ENCODE assay signal across 22 cellular contexts in the genomic region with DNA sequence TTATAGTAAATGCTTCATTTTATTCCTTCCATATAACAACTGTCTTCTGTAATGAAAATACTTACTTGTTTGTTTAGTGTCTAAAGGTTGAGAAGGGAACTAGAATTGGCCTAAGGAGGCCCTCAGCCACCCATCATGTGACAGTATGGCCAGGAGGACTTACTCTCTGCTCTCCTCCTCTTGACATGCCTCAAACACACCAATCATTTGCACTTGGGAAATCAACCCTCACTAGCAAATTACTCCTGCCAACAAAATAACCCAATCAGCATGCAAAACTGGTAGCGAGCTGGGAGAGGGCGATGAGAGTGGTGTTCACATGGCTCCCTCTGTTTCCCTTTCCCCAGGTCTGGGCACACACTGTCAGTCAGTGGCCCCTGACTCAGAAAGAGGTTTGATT. TPM values are rescaled to one million over a fixed set of nuclear protein-coding genes. Genes with fewer than 3 reads are reported as not detected.
DNase-seq lines count a peak whose midpoint lies in the region; ATAC-seq and TF ChIP-seq lines count a peak whose summit lies in the region.
"Had no signal": no experiment of that assay in that cellular context is flagged by ENCODE, and none has a peak within 500 bp of the region (broad histone marks: within the 10 kb centered on the region; RNA-seq: fewer than 3 reads in every experiment).

No MANE protein-coding gene starts in this region.

- H3K4me3 ChIP-seq in ascending aorta (no peak overlapping the region), sigmoid colon (no peak overlapping the region), GM23338 (no peak overlapping the region)
- H3K4me3 ChIP-seq: A549 had no signal

- H2AFZ ChIP-seq in GM23338 = no peak overlapping the region

- DNase-seq in ascending aorta (ENCODE audit: low spot score in 2 of 2) = no peak
- peak; percentile 41 for DNase-seq in medulla oblongata (ENCODE audit: extremely low spot score)
- DNase-seq in sigmoid colon = no peak
- no peak for DNase-seq in progenitor cell of endocrine pancreas (ENCODE audit: low spot score, unreplicated experiment)
- no peak for DNase-seq in GM23338 (ENCODE audit: low spot score)
- no peak for DNase-seq in ACHN
- DNase-seq in CD1c-positive myeloid dendritic cell (ENCODE audit: extremely low spot score) = no peak
- DNase-seq: CD4-positive, alpha-beta T cell; COR-L47; DMS79; GOT3; MV-4-11; NCI-H1105 treated with DMSO at 0.1 percent for 48 hours; NCI-H1694; NCI-H2081; NCI-H2171; NCI-H526 treated with DMSO at 0.1 percent for 48 hours; Right ventricle myocardium superior; SK-N-SH had no signal

- H3K27me3 Mint-ChIP-seq in progenitor cell of endocrine pancreas (no peaks in the 10 kb centered on the region), GM23338 (ENCODE audit: insufficient read depth, low read depth, poor library complexity) (no peaks in the 10 kb centered on the region)
- H3K27me3 Mint-ChIP-seq: CD4-positive, alpha-beta T cell; IgD-negative memory B cell had no signal

- H3F3A ChIP-seq in GM23338 (replicated peaks; ENCODE audit: low read depth) = no peaks in the 10 kb centered on the region

- H3K4me2 ChIP-seq in GM23338 = no peak overlapping the region
- H3K4me2 ChIP-seq: A549, SK-N-SH had no signal

- TF ChIP-seq POLR2A in sigmoid colon (IDR thresholded peaks at IDR 0.05) = no peak

- H3K4me3 Mint-ChIP-seq in progenitor cell of endocrine pancreas (ENCODE audit: low read depth) = no peak overlapping the region
- H3K4me3 Mint-ChIP-seq in GM23338 = no peak overlapping the region
- H3K4me3 Mint-ChIP-seq: CD4-positive, alpha-beta T cell; IgD-negative memory B cell had no signal

- H3K27ac ChIP-seq in ascending aorta (peak overlapping the region; percentile 67 to 81), sigmoid colon (peak overlapping the region; percentile 28 to 81 (median 73)), GM23338 (ENCODE audit: low read depth) (no peak overlapping the region)
- H3K27ac ChIP-seq: A549 had no signal

- no peaks in the 10 kb centered on the region for H3K9me3 Mint-ChIP-seq in progenitor cell of endocrine pancreas (ENCODE audit: low read depth)
- no peaks in the 10 kb centered on the region for H3K9me3 Mint-ChIP-seq in GM23338
- H3K9me3 Mint-ChIP-seq: CD4-positive, alpha-beta T cell; IgD-negative memory B cell had no signal

- H3K36me3 ChIP-seq in ascending aorta (no peaks in the 10 kb centered on the region), sigmoid colon (no peaks in the 10 kb centered on the region), GM23338 (ENCODE audit: insufficient read depth) (no peaks in the 10 kb centered on the region)

- H3K9me3 ChIP-seq in ascending aorta = no peaks in the 10 kb centered on the region
- H3K9me3 ChIP-seq in sigmoid colon = no peaks in the 10 kb centered on the region
- H3K9me3 ChIP-seq: A549, SK-N-SH had no signal

- no peaks in the 10 kb centered on the region for H3K79me2 ChIP-seq in GM23338 (replicated peaks; ENCODE audit: insufficient read depth)

- ATAC-seq in GM23338 = no peak
- ATAC-seq: A549, HCT116 had no signal

- in situ Hi-C loops in ACHN (cut with HindIII; ENCODE audit: low pct_ligation_motif_present, low pct_unique_long_range_greater_than_20kb, low sequenced_read_pairs) = no loop called here

- no peaks in the 10 kb centered on the region for H4K20me1 ChIP-seq in GM23338 (replicated peaks; ENCODE audit: insufficient read depth)

- 97 to 98% methylated on average over 2 of the region's 2 CpGs for WGBS in sigmoid colon, 2 donors

- H3K27ac Mint-ChIP-seq in progenitor cell of endocrine pancreas (no peak overlapping the region), GM23338 (no peak overlapping the region; the same call in 1 of the 2 replicates)
- H3K27ac Mint-ChIP-seq: CD4-positive, alpha-beta T cell; IgD-negative memory B cell had no signal

- TF ChIP-seq CTCF in ascending aorta (IDR thresholded peaks at IDR 0.05) = no peak
- no peak for TF ChIP-seq CTCF in sigmoid colon (IDR thresholded peaks at IDR 0.05)
- no peak for TF ChIP-seq CTCF in progenitor cell of endocrine pancreas (IDR thresholded peaks at IDR 0.05; ENCODE audit: unreplicated experiment)
- no peak for TF ChIP-seq CTCF in GM23338 (conservative IDR thresholded peaks at IDR 0.05; ENCODE audit: low read depth in 2 of 2)

- no peaks in the 10 kb centered on the region for H3K9me2 ChIP-seq in GM23338 (ENCODE audit: insufficient read depth)
- H3K9me2 ChIP-seq: SK-N-SH had no signal

- H3K36me3 Mint-ChIP-seq in progenitor cell of endocrine pancreas (ENCODE audit: insufficient read depth) = no peaks in the 10 kb centered on the region
- H3K36me3 Mint-ChIP-seq in GM23338 (ENCODE audit: low read depth) = no peaks in the 10 kb centered on the region

- H3K4me1 Mint-ChIP-seq in progenitor cell of endocrine pancreas (ENCODE audit: low read depth) (peaks cover 2% of the 10 kb centered on the region), GM23338 (peaks cover 23% of the 10 kb centered on the region)

- H3K27me3 ChIP-seq in ascending aorta (no peaks in the 10 kb centered on the region), sigmoid colon (no peaks in the 10 kb centered on the region), GM23338 (ENCODE audit: insufficient read depth) (no peaks in the 10 kb centered on the region)

- H3K4me1 ChIP-seq in ascending aorta (peaks cover 0 to 14% of the 10 kb centered on the region in 2 donors), sigmoid colon (peaks cover 0 to 36% (median 24%) of the 10 kb centered on the region in 4 donors), GM23338 (ENCODE audit: insufficient read depth) (no peaks in the 10 kb centered on the region)
- H3K4me1 ChIP-seq: A549 had no signal

- intact Hi-C loops in ascending aorta (cut with DNase I) (loop anchor here (5.0 to 10.0 kb wide), 3 partner anchors 54 to 1583 kb away; partner anchors contain the start of gene LYSMD3), sigmoid colon (cut with DNase I) (loop anchor here (10.0 kb wide), 1 partner anchor 207 kb away; no protein-coding TSS in a partner anchor)

- no peak for TF ChIP-seq EP300 in sigmoid colon (IDR thresholded peaks at IDR 0.05)

TF ChIP-seq in GM23338, 12 proteins besides CTCF, POLR2A, EP300 and RAD21 (continues in another document):
- TF ChIP-seq ZNF114 (CRISPR knock-in tag; IDR thresholded peaks at IDR 0.05) = no peak
- TF ChIP-seq, protein P1, sequence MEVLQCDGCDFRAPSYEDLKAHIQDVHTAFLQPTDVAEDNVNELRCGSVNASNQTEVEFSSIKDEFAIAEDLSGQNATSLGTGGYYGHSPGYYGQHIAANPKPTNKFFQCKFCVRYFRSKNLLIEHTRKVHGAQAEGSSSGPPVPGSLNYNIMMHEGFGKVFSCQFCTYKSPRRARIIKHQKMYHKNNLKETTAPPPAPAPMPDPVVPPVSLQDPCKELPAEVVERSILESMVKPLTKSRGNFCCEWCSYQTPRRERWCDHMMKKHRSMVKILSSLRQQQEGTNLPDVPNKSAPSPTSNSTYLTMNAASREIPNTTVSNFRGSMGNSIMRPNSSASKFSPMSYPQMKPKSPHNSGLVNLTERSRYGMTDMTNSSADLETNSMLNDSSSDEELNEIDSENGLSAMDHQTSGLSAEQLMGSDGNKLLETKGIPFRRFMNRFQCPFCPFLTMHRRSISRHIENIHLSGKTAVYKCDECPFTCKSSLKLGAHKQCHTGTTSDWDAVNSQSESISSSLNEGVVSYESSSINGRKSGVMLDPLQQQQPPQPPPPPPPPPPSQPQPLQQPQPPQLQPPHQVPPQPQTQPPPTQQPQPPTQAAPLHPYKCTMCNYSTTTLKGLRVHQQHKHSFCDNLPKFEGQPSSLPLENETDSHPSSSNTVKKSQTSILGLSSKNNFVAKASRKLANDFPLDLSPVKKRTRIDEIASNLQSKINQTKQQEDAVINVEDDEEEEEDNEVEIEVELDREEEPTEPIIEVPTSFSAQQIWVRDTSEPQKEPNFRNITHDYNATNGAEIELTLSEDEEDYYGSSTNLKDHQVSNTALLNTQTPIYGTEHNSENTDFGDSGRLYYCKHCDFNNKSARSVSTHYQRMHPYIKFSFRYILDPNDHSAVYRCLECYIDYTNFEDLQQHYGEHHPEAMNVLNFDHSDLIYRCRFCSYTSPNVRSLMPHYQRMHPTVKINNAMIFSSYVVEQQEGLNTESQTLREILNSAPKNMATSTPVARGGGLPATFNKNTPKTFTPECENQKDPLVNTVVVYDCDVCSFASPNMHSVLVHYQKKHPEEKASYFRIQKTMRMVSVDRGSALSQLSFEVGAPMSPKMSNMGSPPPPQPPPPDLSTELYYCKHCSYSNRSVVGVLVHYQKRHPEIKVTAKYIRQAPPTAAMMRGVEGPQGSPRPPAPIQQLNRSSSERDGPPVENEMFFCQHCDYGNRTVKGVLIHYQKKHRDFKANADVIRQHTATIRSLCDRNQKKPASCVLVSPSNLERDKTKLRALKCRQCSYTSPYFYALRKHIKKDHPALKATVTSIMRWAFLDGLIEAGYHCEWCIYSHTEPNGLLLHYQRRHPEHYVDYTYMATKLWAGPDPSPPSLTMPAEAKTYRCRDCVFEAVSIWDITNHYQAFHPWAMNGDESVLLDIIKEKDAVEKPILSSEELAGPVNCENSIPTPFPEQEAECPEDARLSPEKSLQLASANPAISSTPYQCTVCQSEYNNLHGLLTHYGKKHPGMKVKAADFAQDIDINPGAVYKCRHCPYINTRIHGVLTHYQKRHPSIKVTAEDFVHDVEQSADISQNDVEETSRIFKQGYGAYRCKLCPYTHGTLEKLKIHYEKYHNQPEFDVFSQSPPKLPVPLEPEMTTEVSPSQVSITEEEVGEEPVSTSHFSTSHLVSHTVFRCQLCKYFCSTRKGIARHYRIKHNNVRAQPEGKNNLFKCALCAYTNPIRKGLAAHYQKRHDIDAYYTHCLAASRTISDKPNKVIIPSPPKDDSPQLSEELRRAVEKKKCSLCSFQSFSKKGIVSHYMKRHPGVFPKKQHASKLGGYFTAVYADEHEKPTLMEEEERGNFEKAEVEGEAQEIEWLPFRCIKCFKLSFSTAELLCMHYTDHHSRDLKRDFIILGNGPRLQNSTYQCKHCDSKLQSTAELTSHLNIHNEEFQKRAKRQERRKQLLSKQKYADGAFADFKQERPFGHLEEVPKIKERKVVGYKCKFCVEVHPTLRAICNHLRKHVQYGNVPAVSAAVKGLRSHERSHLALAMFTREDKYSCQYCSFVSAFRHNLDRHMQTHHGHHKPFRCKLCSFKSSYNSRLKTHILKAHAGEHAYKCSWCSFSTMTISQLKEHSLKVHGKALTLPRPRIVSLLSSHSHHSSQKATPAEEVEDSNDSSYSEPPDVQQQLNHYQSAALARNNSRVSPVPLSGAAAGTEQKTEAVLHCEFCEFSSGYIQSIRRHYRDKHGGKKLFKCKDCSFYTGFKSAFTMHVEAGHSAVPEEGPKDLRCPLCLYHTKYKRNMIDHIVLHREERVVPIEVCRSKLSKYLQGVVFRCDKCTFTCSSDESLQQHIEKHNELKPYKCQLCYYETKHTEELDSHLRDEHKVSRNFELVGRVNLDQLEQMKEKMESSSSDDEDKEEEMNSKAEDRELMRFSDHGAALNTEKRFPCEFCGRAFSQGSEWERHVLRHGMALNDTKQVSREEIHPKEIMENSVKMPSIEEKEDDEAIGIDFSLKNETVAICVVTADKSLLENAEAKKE (CRISPR knock-in tag; IDR thresholded peaks at IDR 0.05) = no peak

RNA-seq across cellular contexts. Expression of gene MEF2C, which starts 58.6 kb away (rescaled TPM):
- total RNA-seq in ascending aorta (138 TPM), sigmoid colon (10 to 100 TPM; 32.1 to 51.4 (median 40.2) TPM), progenitor cell of endocrine pancreas (1.9 and 2.6 TPM in 2 replicates)
- polyA plus RNA-seq in sigmoid colon (10 to 100 TPM in 1 of 3 donors, 1 to 10 TPM in 2; 2.8 to 14.9 (median 9.0) TPM), GM23338 (2016; fragmentation: Nextera tagmentation; extraction: Ambion mirVana) (1.6 and 1.8 TPM in 2 replicates)
- total RNA-seq in GM23338 (2014; rRNA removed; shearing (Covaris generic)) = 0.97 and 1.2 TPM in 2 replicates
